8 cellular contexts compared by ENCODE assay signal in the genomic region with DNA sequence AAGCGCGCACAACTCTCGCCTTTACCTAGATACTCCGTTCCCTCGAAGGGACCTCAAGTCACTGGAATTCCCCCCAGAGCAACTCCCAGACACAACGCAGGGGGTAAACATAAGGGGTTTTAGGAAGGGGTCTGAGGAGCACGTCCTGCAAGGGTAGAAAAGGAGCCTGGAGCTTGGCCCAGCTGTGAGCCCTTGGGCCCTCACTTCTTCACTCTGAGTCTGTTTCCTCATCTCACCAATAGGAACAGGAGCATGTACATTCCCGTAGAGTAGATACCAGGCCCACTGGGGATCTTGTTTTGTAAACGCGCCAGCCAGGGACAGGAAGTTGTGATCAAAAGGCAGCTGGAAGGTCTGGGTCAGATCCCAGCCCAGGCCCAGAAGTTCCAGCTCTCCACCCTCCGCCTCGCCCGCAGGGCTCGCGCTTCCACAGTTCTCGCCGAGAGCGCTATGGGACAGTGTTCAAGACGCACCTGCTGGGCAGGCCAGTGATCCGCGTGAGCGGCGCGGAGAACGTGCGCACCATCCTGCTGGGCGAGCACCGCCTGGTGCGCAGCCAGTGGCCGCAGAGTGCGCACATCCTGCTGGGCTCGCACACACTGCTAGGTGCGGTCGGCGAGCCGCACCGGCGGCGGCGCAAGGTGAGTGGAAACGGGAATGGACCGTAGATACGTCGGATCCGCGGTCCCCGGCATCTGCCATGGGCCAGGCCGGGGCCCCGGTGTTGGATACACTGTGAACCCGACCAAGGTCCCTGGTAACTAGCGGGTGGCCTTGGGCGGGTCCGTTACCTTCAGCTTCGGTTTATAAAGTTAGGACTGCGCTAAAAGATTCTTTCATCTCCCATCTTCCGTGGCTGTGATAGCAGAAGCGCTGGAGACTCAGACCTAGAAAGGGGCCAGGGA. TPM values are rescaled to one million over a fixed set of nuclear protein-coding genes. Genes with fewer than 3 reads are reported as not detected.
DNase-seq lines count a peak whose midpoint lies in the region; TF ChIP-seq lines count a peak whose summit lies in the region.

No MANE protein-coding gene starts in this region.

- H3K4me3 Mint-ChIP-seq in activated CD4-positive, alpha-beta T cell treated with anti-CD3 and anti-CD28 coated beads, Interleukin-2, amount 10 ng/mL, durations not matched to agents 7 days and 5 days = peak overlapping the region; percentile 61
- peak overlapping the region; percentile 76 to 86 (median 83) for H3K4me3 Mint-ChIP-seq in brain

- H3K4me1 ChIP-seq in stomach smooth muscle (ENCODE audit: control insufficient read depth, insufficient read depth, low read length) = peaks cover 26% of the 10 kb centered on the region

- POLR2A ChIA-PET in activated CD4-positive, alpha-beta T cell treated with anti-CD3 and anti-CD28 coated beads, Interleukin-2, amount 10 ng/mL, durations not matched to agents 7 days and 5 days (lab: Charles Lee) = no interaction called here

- CTCF ChIA-PET in activated CD4-positive, alpha-beta T cell treated with anti-CD3 and anti-CD28 coated beads, Interleukin-2, amount 10 ng/mL, durations not matched to agents 7 days and 5 days (lab: Charles Lee) = interaction anchor here (0.7 to 2.5 kb wide), 5 partner anchors 8 to 19 kb away, joined by 4 to 8 read pairs (median 4); no protein-coding TSS in a partner anchor

- H3K27me3 ChIP-seq in kidney epithelial cell (ENCODE audit: control insufficient read depth, insufficient read depth, low read length) = peaks cover 73% of the 10 kb centered on the region
- peaks cover 45 to 54% of the 10 kb centered on the region in 2 donors for H3K27me3 ChIP-seq in stomach smooth muscle (ENCODE audit: control insufficient read depth in 1 of 2, insufficient read depth in 2 of 2, low read length in 2 of 2)

- H3K4me1 Mint-ChIP-seq in activated CD4-positive, alpha-beta T cell treated with anti-CD3 and anti-CD28 coated beads, Interleukin-2, amount 10 ng/mL, durations not matched to agents 7 days and 5 days = peaks cover 19% of the 10 kb centered on the region
- peaks cover 4% of the 10 kb centered on the region for H3K4me1 Mint-ChIP-seq in brain

- peaks cover 5% of the 10 kb centered on the region for H3K36me3 Mint-ChIP-seq in activated CD4-positive, alpha-beta T cell treated with anti-CD3 and anti-CD28 coated beads, Interleukin-2, amount 10 ng/mL, durations not matched to agents 7 days and 5 days (ENCODE audit: low read depth)
- H3K36me3 Mint-ChIP-seq in brain = peaks cover 39% of the 10 kb centered on the region

- H3K27me3 Mint-ChIP-seq in activated CD4-positive, alpha-beta T cell treated with anti-CD3 and anti-CD28 coated beads, Interleukin-2, amount 10 ng/mL, durations not matched to agents 7 days and 5 days = peaks cover 47% of the 10 kb centered on the region
- peaks cover 82% of the 10 kb centered on the region for H3K27me3 Mint-ChIP-seq in brain

- H3K36me3 ChIP-seq in kidney epithelial cell (ENCODE audit: control insufficient read depth, insufficient read depth, low read length) = no peaks in the 10 kb centered on the region
- no peaks in the 10 kb centered on the region for H3K36me3 ChIP-seq in stomach smooth muscle (ENCODE audit: control insufficient read depth in 2 of 2, insufficient read depth in 2 of 2, low read length in 2 of 2)

- no peak overlapping the region for H3K9ac ChIP-seq in stomach smooth muscle (ENCODE audit: low read length in 2 of 2)

- H3K27ac Mint-ChIP-seq in activated CD4-positive, alpha-beta T cell treated with anti-CD3 and anti-CD28 coated beads, Interleukin-2, amount 10 ng/mL, durations not matched to agents 7 days and 5 days = no peak overlapping the region
- no peak overlapping the region for H3K27ac Mint-ChIP-seq in brain

- H3K9me3 ChIP-seq in stomach smooth muscle (ENCODE audit: control insufficient read depth in 2 of 2, low read length in 2 of 2) = peaks cover 0 to 3% of the 10 kb centered on the region in 2 donors

- H3K4me3 ChIP-seq in kidney epithelial cell (ENCODE audit: low read depth, low read length) (peak overlapping the region; percentile 37), stomach smooth muscle (ENCODE audit: low read length in 2 of 2) (peak overlapping the region; percentile 8 to 58)

- DNase-seq in activated CD4-positive, alpha-beta T cell treated with anti-CD3 and anti-CD28 coated beads, Interleukin-2, amount 10 ng/mL, durations not matched to agents 7 days and 5 days = no peak
- no peak for DNase-seq in activated CD4-positive, alpha-beta T cell treated with anti-CD3 and anti-CD28 coated beads, Interleukin-2, amount 50 U/mL, for 1 hour
- no peak for DNase-seq in kidney epithelial cell (ENCODE audit: low read depth)
- DNase-seq in NCI-H1930 (lab: John Stamatoyannopoulos, UW) = no peak
- no peak for DNase-seq in caudate nucleus (lab: John Stamatoyannopoulos, UW)
- DNase-seq in HPDE6-E6E7 (ENCODE audit: extremely low spot score) = no peak

- H3K27ac ChIP-seq in stomach smooth muscle (ENCODE audit: low read length) (no peak overlapping the region), caudate nucleus (ENCODE audit: low read depth, low read length) (no peak overlapping the region)

- no peak for TF ChIP-seq CTCF in brain (conservative IDR thresholded peaks at IDR 0.05)
- TF ChIP-seq CTCF in kidney epithelial cell (IDR thresholded peaks at IDR 0.05; ENCODE audit: insufficient read depth, low read length, poor library complexity, severe bottlenecking) = no peak

- no peaks in the 10 kb centered on the region for H3K9me3 Mint-ChIP-seq in activated CD4-positive, alpha-beta T cell treated with anti-CD3 and anti-CD28 coated beads, Interleukin-2, amount 10 ng/mL, durations not matched to agents 7 days and 5 days
- H3K9me3 Mint-ChIP-seq in brain = peaks cover 3 to 25% (median 8%) of the 10 kb centered on the region in 5 experiments

RNA-seq across cellular contexts. Expression of a gene that starts 1.2 kb away (rescaled TPM):
- under 1 TPM; 0.07 to 0.12 TPM for total RNA-seq in activated CD4-positive, alpha-beta T cell treated with anti-CD3 and anti-CD28 coated beads, Interleukin-2, amount 10 ng/mL, durations not matched to agents 7 days and 5 days
- not detected for polyA plus RNA-seq in brain (ENCODE audit: insufficient read depth, low read depth, low replicate concordance)
- 0.17 and 0.41 TPM in 2 replicates for total RNA-seq in kidney epithelial cell

RNA-seq across cellular contexts. Expression of a gene that starts 11.8 kb away (rescaled TPM):
- not detected for total RNA-seq in activated CD4-positive, alpha-beta T cell treated with anti-CD3 and anti-CD28 coated beads, Interleukin-2, amount 10 ng/mL, durations not matched to agents 7 days and 5 days
- 0.27 TPM for polyA plus RNA-seq in brain (ENCODE audit: insufficient read depth, low read depth, low replicate concordance)
- total RNA-seq in kidney epithelial cell = 0.14 TPM in 1 of 2 replicates, not detected in the other
